In the genomic region with DNA sequence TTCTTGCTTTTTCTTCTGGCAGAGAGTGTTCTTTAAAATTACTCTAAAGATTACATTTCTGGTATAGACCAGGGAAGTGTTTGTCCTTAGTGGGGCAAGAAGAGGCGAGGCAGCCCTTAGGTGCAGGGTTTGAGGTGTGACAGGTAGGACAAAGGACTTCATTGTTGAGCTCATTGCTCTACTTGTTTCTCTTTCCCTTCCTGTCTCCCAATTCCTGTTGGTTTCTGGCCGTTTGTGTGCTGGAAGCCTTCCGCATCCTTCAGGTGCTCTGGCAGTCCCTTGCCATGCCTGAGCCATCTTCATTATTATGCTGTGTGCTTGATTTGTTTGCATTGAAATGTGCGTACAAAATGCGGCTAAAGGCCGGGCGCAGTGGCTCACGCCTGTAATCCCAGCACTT, we compare ENCODE assay signal across 1 cellular context.
TF ChIP-seq lines count a peak whose summit lies in the region.

No MANE protein-coding gene starts in this region.

TF ChIP-seq in GM23338, 12 proteins besides CTCF, POLR2A, EP300 and RAD21 (continued from another document):
- TF ChIP-seq, protein P1, sequence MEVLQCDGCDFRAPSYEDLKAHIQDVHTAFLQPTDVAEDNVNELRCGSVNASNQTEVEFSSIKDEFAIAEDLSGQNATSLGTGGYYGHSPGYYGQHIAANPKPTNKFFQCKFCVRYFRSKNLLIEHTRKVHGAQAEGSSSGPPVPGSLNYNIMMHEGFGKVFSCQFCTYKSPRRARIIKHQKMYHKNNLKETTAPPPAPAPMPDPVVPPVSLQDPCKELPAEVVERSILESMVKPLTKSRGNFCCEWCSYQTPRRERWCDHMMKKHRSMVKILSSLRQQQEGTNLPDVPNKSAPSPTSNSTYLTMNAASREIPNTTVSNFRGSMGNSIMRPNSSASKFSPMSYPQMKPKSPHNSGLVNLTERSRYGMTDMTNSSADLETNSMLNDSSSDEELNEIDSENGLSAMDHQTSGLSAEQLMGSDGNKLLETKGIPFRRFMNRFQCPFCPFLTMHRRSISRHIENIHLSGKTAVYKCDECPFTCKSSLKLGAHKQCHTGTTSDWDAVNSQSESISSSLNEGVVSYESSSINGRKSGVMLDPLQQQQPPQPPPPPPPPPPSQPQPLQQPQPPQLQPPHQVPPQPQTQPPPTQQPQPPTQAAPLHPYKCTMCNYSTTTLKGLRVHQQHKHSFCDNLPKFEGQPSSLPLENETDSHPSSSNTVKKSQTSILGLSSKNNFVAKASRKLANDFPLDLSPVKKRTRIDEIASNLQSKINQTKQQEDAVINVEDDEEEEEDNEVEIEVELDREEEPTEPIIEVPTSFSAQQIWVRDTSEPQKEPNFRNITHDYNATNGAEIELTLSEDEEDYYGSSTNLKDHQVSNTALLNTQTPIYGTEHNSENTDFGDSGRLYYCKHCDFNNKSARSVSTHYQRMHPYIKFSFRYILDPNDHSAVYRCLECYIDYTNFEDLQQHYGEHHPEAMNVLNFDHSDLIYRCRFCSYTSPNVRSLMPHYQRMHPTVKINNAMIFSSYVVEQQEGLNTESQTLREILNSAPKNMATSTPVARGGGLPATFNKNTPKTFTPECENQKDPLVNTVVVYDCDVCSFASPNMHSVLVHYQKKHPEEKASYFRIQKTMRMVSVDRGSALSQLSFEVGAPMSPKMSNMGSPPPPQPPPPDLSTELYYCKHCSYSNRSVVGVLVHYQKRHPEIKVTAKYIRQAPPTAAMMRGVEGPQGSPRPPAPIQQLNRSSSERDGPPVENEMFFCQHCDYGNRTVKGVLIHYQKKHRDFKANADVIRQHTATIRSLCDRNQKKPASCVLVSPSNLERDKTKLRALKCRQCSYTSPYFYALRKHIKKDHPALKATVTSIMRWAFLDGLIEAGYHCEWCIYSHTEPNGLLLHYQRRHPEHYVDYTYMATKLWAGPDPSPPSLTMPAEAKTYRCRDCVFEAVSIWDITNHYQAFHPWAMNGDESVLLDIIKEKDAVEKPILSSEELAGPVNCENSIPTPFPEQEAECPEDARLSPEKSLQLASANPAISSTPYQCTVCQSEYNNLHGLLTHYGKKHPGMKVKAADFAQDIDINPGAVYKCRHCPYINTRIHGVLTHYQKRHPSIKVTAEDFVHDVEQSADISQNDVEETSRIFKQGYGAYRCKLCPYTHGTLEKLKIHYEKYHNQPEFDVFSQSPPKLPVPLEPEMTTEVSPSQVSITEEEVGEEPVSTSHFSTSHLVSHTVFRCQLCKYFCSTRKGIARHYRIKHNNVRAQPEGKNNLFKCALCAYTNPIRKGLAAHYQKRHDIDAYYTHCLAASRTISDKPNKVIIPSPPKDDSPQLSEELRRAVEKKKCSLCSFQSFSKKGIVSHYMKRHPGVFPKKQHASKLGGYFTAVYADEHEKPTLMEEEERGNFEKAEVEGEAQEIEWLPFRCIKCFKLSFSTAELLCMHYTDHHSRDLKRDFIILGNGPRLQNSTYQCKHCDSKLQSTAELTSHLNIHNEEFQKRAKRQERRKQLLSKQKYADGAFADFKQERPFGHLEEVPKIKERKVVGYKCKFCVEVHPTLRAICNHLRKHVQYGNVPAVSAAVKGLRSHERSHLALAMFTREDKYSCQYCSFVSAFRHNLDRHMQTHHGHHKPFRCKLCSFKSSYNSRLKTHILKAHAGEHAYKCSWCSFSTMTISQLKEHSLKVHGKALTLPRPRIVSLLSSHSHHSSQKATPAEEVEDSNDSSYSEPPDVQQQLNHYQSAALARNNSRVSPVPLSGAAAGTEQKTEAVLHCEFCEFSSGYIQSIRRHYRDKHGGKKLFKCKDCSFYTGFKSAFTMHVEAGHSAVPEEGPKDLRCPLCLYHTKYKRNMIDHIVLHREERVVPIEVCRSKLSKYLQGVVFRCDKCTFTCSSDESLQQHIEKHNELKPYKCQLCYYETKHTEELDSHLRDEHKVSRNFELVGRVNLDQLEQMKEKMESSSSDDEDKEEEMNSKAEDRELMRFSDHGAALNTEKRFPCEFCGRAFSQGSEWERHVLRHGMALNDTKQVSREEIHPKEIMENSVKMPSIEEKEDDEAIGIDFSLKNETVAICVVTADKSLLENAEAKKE (CRISPR knock-in tag; IDR thresholded peaks at IDR 0.05): no peak
- TF ChIP-seq, protein P2, sequence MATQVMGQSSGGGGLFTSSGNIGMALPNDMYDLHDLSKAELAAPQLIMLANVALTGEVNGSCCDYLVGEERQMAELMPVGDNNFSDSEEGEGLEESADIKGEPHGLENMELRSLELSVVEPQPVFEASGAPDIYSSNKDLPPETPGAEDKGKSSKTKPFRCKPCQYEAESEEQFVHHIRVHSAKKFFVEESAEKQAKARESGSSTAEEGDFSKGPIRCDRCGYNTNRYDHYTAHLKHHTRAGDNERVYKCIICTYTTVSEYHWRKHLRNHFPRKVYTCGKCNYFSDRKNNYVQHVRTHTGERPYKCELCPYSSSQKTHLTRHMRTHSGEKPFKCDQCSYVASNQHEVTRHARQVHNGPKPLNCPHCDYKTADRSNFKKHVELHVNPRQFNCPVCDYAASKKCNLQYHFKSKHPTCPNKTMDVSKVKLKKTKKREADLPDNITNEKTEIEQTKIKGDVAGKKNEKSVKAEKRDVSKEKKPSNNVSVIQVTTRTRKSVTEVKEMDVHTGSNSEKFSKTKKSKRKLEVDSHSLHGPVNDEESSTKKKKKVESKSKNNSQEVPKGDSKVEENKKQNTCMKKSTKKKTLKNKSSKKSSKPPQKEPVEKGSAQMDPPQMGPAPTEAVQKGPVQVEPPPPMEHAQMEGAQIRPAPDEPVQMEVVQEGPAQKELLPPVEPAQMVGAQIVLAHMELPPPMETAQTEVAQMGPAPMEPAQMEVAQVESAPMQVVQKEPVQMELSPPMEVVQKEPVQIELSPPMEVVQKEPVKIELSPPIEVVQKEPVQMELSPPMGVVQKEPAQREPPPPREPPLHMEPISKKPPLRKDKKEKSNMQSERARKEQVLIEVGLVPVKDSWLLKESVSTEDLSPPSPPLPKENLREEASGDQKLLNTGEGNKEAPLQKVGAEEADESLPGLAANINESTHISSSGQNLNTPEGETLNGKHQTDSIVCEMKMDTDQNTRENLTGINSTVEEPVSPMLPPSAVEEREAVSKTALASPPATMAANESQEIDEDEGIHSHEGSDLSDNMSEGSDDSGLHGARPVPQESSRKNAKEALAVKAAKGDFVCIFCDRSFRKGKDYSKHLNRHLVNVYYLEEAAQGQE (IDR thresholded peaks at IDR 0.05; ENCODE audit: unreplicated experiment): no peak
- TF ChIP-seq EZH2 (IDR thresholded peaks at IDR 0.05; ENCODE audit: low read depth, unreplicated experiment): no peak
- no peak for TF ChIP-seq NANOG (IDR thresholded peaks at IDR 0.05; ENCODE audit: borderline replicate concordance)
- TF ChIP-seq STAT1 (IDR thresholded peaks at IDR 0.05; ENCODE audit: unreplicated experiment): no peak
- no peak for TF ChIP-seq JUNB (IDR thresholded peaks at IDR 0.05; ENCODE audit: unreplicated experiment)
- no peak for TF ChIP-seq EZH2phosphoT487 (IDR thresholded peaks at IDR 0.05; ENCODE audit: unreplicated experiment)
- no peak for TF ChIP-seq ZNF114 (CRISPR knock-in tag; IDR thresholded peaks at IDR 0.05)
- TF ChIP-seq, protein P3, sequence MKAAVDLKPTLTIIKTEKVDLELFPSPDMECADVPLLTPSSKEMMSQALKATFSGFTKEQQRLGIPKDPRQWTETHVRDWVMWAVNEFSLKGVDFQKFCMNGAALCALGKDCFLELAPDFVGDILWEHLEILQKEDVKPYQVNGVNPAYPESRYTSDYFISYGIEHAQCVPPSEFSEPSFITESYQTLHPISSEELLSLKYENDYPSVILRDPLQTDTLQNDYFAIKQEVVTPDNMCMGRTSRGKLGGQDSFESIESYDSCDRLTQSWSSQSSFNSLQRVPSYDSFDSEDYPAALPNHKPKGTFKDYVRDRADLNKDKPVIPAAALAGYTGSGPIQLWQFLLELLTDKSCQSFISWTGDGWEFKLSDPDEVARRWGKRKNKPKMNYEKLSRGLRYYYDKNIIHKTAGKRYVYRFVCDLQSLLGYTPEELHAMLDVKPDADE (IDR thresholded peaks at IDR 0.05): no peak
- no peak for TF ChIP-seq ZNF331 (CRISPR knock-in tag; IDR thresholded peaks at IDR 0.05; ENCODE audit: low read depth)
- no peak for TF ChIP-seq POLR2AphosphoS5 (IDR thresholded peaks at IDR 0.05; ENCODE audit: low read depth)
